ENCODE assay signal across 1 cellular context in the genomic region with DNA sequence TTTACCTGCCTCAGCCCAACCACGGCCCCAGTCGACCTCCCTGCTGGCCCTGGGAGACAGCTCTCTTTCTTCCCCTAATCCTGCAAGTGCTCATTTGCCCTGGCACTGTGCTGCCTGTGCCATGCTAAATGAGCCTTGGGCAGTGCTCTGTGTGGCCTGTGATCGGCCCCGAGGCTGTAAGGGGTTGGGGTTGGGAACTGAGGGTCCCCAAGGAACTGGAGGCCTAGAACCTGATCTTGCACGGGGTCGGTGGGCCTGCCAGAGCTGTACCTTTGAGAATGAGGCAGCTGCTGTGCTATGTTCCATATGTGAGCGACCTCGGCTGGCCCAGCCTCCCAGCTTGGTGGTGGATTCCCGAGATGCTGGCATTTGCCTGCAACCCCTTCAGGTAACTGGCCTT.
TF ChIP-seq lines count a peak whose summit lies in the region.

No MANE protein-coding gene starts in this region.

TF ChIP-seq in K562, 482 proteins besides CTCF, POLR2A, EP300 and RAD21:
- TF ChIP-seq MEIS2 (IDR thresholded peaks at IDR 0.05; ENCODE audit: partially characterized antibody) (no peak), RBFOX2 (IDR thresholded peaks at IDR 0.05; ENCODE audit: low read depth, low read length) (0 out of 2 replicates have a peak, but pooled peaks have one; percentile 25), MCM7 (IDR thresholded peaks at IDR 0.05) (no peak)
- TF ChIP-seq, protein P1, sequence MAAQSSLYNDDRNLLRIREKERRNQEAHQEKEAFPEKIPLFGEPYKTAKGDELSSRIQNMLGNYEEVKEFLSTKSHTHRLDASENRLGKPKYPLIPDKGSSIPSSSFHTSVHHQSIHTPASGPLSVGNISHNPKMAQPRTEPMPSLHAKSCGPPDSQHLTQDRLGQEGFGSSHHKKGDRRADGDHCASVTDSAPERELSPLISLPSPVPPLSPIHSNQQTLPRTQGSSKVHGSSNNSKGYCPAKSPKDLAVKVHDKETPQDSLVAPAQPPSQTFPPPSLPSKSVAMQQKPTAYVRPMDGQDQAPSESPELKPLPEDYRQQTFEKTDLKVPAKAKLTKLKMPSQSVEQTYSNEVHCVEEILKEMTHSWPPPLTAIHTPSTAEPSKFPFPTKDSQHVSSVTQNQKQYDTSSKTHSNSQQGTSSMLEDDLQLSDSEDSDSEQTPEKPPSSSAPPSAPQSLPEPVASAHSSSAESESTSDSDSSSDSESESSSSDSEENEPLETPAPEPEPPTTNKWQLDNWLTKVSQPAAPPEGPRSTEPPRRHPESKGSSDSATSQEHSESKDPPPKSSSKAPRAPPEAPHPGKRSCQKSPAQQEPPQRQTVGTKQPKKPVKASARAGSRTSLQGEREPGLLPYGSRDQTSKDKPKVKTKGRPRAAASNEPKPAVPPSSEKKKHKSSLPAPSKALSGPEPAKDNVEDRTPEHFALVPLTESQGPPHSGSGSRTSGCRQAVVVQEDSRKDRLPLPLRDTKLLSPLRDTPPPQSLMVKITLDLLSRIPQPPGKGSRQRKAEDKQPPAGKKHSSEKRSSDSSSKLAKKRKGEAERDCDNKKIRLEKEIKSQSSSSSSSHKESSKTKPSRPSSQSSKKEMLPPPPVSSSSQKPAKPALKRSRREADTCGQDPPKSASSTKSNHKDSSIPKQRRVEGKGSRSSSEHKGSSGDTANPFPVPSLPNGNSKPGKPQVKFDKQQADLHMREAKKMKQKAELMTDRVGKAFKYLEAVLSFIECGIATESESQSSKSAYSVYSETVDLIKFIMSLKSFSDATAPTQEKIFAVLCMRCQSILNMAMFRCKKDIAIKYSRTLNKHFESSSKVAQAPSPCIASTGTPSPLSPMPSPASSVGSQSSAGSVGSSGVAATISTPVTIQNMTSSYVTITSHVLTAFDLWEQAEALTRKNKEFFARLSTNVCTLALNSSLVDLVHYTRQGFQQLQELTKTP (IDR thresholded peaks at IDR 0.05; ENCODE audit: low read depth in 1 of 2, partially characterized antibody in 2 of 2), result no peak
